8 cellular contexts compared by ENCODE assay signal in the genomic region with DNA sequence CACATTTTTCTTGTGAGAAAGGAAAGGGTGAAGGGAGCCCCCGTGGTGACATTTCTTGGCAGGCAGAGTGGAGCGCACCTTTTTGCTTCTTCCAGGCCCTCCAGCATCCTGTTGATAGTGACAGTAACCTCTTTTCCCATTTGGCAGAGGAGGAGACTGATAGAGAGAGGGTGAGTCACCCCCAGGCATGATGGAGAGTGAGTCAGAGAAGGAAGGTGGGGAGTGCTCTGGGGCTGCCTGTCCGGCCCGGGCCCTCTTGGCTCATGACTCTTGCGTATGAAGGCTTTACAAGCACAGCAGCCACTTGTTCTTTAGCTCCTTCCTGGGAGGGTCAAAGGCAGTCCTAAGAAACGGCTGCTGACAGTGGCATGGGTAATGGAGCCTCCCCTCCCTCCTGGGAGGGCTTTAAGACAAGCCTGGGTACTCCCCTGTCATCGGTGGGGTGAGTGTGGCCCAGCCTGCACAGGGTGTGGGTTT. TPM values are rescaled to one million over a fixed set of nuclear protein-coding genes. Genes with fewer than 3 reads are reported as not detected.
A peak's percentile ranks its signal among the peaks of the same experiment; 100 is the strongest.
DNase-seq lines count a peak whose midpoint lies in the region; ATAC-seq, FAIRE-seq and TF ChIP-seq lines count a peak whose summit lies in the region.

No MANE protein-coding gene starts in this region.

- DNase-seq in A673 (ENCODE audit: low spot score) (peak; percentile 53), HPDE6-E6E7 (ENCODE audit: extremely low spot score) (peak; percentile 97), astrocyte (ENCODE audit: low read depth) (peak; percentile 93), HepG2 (ENCODE audit: low spot score) (peak; percentile 21), mesothelial cell of epicardium (ENCODE audit: low spot score in 2 of 2, unreplicated experiment in 2 of 2) (no peak), medulla oblongata (ENCODE audit: extremely low spot score) (no peak), cortex of kidney (lab: John Stamatoyannopoulos, UW) (no peak)

- no peaks in the 10 kb centered on the region for H3K9me3 ChIP-seq in A673 (ENCODE audit: low read depth, low read length, poor library complexity, severe bottlenecking)
- H3K9me3 ChIP-seq in astrocyte (ENCODE audit: insufficient read depth, low read depth, low read length) = no peaks in the 10 kb centered on the region
- no peaks in the 10 kb centered on the region for H3K9me3 ChIP-seq in HepG2 (ENCODE audit: low read length)

- CTCF ChIA-PET in A673 (lab: Charles Lee) = no interaction called here
- CTCF ChIA-PET in HepG2 (lab: Yijun Ruan, JAX; ENCODE audit: low intra/inter-chr PET ratio, low total read pairs) = no interaction called here

- TF ChIP-seq CTCF in A673 (conservative IDR thresholded peaks at IDR 0.05; ENCODE audit: low read depth, low read length) (no peak), astrocyte (IDR thresholded peaks at IDR 0.05; ENCODE audit: insufficient read depth, low read depth, low read length) (no peak), HepG2 (CRISPR knock-in tag; IDR thresholded peaks at IDR 0.05) (no peak), mesothelial cell of epicardium (IDR thresholded peaks at IDR 0.05; ENCODE audit: unreplicated experiment) (no peak)

- H3K4me2 ChIP-seq in astrocyte (ENCODE audit: low read length) (peak overlapping the region; percentile 49), HepG2 (ENCODE audit: low read depth, low read length) (no peak overlapping the region)

- H3K9ac ChIP-seq in astrocyte (ENCODE audit: low read length) = peak overlapping the region; percentile 35
- H3K9ac ChIP-seq in HepG2 (ENCODE audit: insufficient read depth, low read depth, low read length) = no peak overlapping the region

- TF ChIP-seq POLR2A in HepG2 (IDR thresholded peaks at IDR 0.05; ENCODE audit: insufficient read depth in 1 of 2, low read depth in 2 of 2, low read length in 2 of 2) = no peak

- H3K27ac ChIP-seq in A673 (ENCODE audit: low read depth, low read length, poor library complexity, severe bottlenecking) = no peak overlapping the region
- H3K27ac ChIP-seq in astrocyte (ENCODE audit: low read depth, low read length) = peak overlapping the region; percentile 63
- H3K27ac ChIP-seq in HepG2 (ENCODE audit: extremely low read length, insufficient read depth, low read length) = no peak overlapping the region

- intact Hi-C loops in A673 (cut with micrococcal nuclease; ENCODE audit: unreplicated experiment) (no loop called here), HepG2 (cut with micrococcal nuclease; ENCODE audit: unreplicated experiment) (no loop called here)

- no peak overlapping the region for H3K4me3 ChIP-seq in A673 (ENCODE audit: low read depth, low read length, poor library complexity, severe bottlenecking)
- no peak overlapping the region for H3K4me3 ChIP-seq in astrocyte (ENCODE audit: insufficient read depth, low read depth, low read length)
- no peak overlapping the region for H3K4me3 ChIP-seq in HepG2 (replicated peaks in 1 of 3; ENCODE audit: insufficient read depth in 1 of 3, low read depth in 2 of 3, low read length in 3 of 3)

- H3K27ac Mint-ChIP-seq in astrocyte (ENCODE audit: unreplicated experiment) = peak overlapping the region; percentile 62
- H3K27ac Mint-ChIP-seq in mesothelial cell of epicardium = no peak overlapping the region

- H2AFZ ChIP-seq in astrocyte (ENCODE audit: low read depth, low read length) (peak overlapping the region; percentile 77), HepG2 (ENCODE audit: low read length) (no peak overlapping the region)

- in situ Hi-C loops in HepG2 (cut with HindIII; ENCODE audit: extremely low pct_ligation_motif_present, low pct_unique_long_range_greater_than_20kb) = no loop called here

- H3K27me3 Mint-ChIP-seq in astrocyte (ENCODE audit: low read depth, unreplicated experiment) (peaks cover 20% of the 10 kb centered on the region), mesothelial cell of epicardium (ENCODE audit: low read depth) (no peaks in the 10 kb centered on the region)

- H4K20me1 ChIP-seq in astrocyte (ENCODE audit: insufficient read depth, low read length) = no peaks in the 10 kb centered on the region
- H4K20me1 ChIP-seq in HepG2 (ENCODE audit: insufficient read depth, low read length) = no peaks in the 10 kb centered on the region

- POLR2A ChIA-PET in A673 (lab: Charles Lee; ENCODE audit: low non-redundant PET) = no interaction called here
- POLR2A ChIA-PET in HepG2 (lab: Yijun Ruan, JAX) = no interaction called here

- FAIRE-seq in astrocyte (lab: Jason Lieb, UNC) (peak; percentile 89), HepG2 (lab: Jason Lieb, UNC) (no peak)

- 20% methylated on average over 3 of the region's 7 CpGs for WGBS in HepG2 (ENCODE audit: low lambda C conversion rate)

- no peaks in the 10 kb centered on the region for H3K36me3 ChIP-seq in A673 (ENCODE audit: insufficient read depth, low read length, poor library complexity, severe bottlenecking)
- H3K36me3 ChIP-seq in astrocyte (ENCODE audit: insufficient read depth, low read length) = no peaks in the 10 kb centered on the region
- no peaks in the 10 kb centered on the region for H3K36me3 ChIP-seq in HepG2 (replicated peaks in 1 of 2; ENCODE audit: control insufficient read depth in 1 of 2, insufficient read depth in 2 of 2, low read length in 2 of 2)

- H3K9me3 Mint-ChIP-seq in astrocyte (ENCODE audit: unreplicated experiment) = no peaks in the 10 kb centered on the region
- no peaks in the 10 kb centered on the region for H3K9me3 Mint-ChIP-seq in mesothelial cell of epicardium

- H3K4me1 Mint-ChIP-seq in astrocyte (ENCODE audit: low read depth, unreplicated experiment) = peaks cover 17% of the 10 kb centered on the region
- H3K4me1 Mint-ChIP-seq in mesothelial cell of epicardium = peaks cover 11% of the 10 kb centered on the region

- TF ChIP-seq RAD21 in HepG2 (CRISPR knock-in tag; IDR thresholded peaks at IDR 0.05) = no peak

- H3K4me3 Mint-ChIP-seq in astrocyte (ENCODE audit: unreplicated experiment) (no peak overlapping the region), mesothelial cell of epicardium (no peak overlapping the region)

- H3K27me3 ChIP-seq in A673 (replicated peaks; ENCODE audit: insufficient read depth, low read depth, low read length, poor library complexity) (no peaks in the 10 kb centered on the region), astrocyte (ENCODE audit: insufficient read depth, low read length) (no peaks in the 10 kb centered on the region), HepG2 (ENCODE audit: control insufficient read depth in 1 of 2, insufficient read depth in 2 of 2, low read length in 2 of 2) (peaks cover 6 to 53% of the 10 kb centered on the region in 2 experiments; a peak in 4 of 5 replicates)

- ATAC-seq in HepG2 = peak; percentile 44
- ATAC-seq in GM21717 (IDR thresholded peaks at IDR 0.05; ENCODE audit: unreplicated experiment) = no peak

- TF ChIP-seq EP300 in HepG2 (IDR thresholded peaks at IDR 0.05; ENCODE audit: low read depth in 2 of 2, low read length in 2 of 2) (no peak), HepG2 (CRISPR knock-in tag; IDR thresholded peaks at IDR 0.05; ENCODE audit: borderline replicate concordance) (no peak)

- H3K36me3 Mint-ChIP-seq in astrocyte (ENCODE audit: low read depth, unreplicated experiment) (peaks cover 3% of the 10 kb centered on the region), mesothelial cell of epicardium (no peaks in the 10 kb centered on the region)

- H3K4me1 ChIP-seq in A673 (ENCODE audit: insufficient read depth, low read length, poor library complexity, severe bottlenecking) = peaks cover 10% of the 10 kb centered on the region
- peaks cover 24% of the 10 kb centered on the region for H3K4me1 ChIP-seq in astrocyte (ENCODE audit: insufficient read depth, low read length)
- H3K4me1 ChIP-seq in HepG2 (ENCODE audit: insufficient read depth, low read length) = peaks cover 8% of the 10 kb centered on the region

- BruUV-seq in A673 (replicated peaks; lab: Mats Ljungman, UMichigan) (no TSS peak), HepG2 (replicated peaks; lab: Mats Ljungman, UMichigan) (no TSS peak)

- H3K79me2 ChIP-seq in astrocyte (ENCODE audit: insufficient read depth, low read length) (no peaks in the 10 kb centered on the region), HepG2 (ENCODE audit: insufficient read depth, low read length) (no peaks in the 10 kb centered on the region)

RNA-seq across cellular contexts. Expression of gene ANKRD63, which starts 16.0 kb away (rescaled TPM):
- total RNA-seq in A673 (2021) (2.5 TPM in 2 replicates), astrocyte (not detected in 2 replicates), HepG2 (2016; rRNA removed; fragmentation: Illumina TruSeq; extraction: Trizol) (not detected in 2 replicates), mesothelial cell of epicardium (0.31 to 0.59 TPM (median 0.44 TPM) in 3 replicates)
- total RNA-seq in HepG2 (2016; cell fraction: cytosol; rRNA removed; fragmentation: Illumina TruSeq; extraction: Trizol; ENCODE audit: low read depth) = not detected in 2 replicates
- total RNA-seq in HepG2 (2016; cell fraction: insoluble cytoplasmic fraction; rRNA removed; fragmentation: Illumina TruSeq; extraction: Trizol) = not detected in 2 replicates
- not detected in 2 replicates for total RNA-seq in HepG2 (2016; cell fraction: membrane; rRNA removed; fragmentation: Illumina TruSeq; extraction: Trizol)
- total RNA-seq in HepG2 (2016; cell fraction: nucleus; rRNA removed; fragmentation: Illumina TruSeq; extraction: Trizol) = not detected in 2 replicates
- not detected in 2 replicates for polyA plus RNA-seq in HepG2 (2011; rRNA removed)
- polyA plus RNA-seq in HepG2 (2011; cell fraction: cytosol; rRNA removed) = not detected in 2 replicates
- not detected in 2 replicates for polyA plus RNA-seq in HepG2 (2011; cell fraction: nucleus; rRNA removed)
- polyA plus RNA-seq in HepG2 (2012) = not detected in 2 replicates
- not detected in 2 replicates for polyA plus RNA-seq in HepG2 (2016; cell fraction: cytosol; fragmentation: Illumina TruSeq; extraction: Trizol; ENCODE audit: low read depth)
- not detected in 2 replicates for polyA plus RNA-seq in HepG2 (2016; cell fraction: insoluble cytoplasmic fraction; fragmentation: Illumina TruSeq; extraction: Trizol; ENCODE audit: low read depth)
- not detected in 2 replicates for polyA plus RNA-seq in HepG2 (2016; cell fraction: membrane; fragmentation: Illumina TruSeq; extraction: Trizol; ENCODE audit: low read depth)
- polyA plus RNA-seq in HepG2 (2016; cell fraction: nucleus; fragmentation: Illumina TruSeq; extraction: Trizol; ENCODE audit: insufficient read depth, low read depth) = not detected in 2 replicates
- polyA minus RNA-seq in HepG2 (2011; rRNA and poly(A)+ RNA removed; ENCODE audit: low replicate concordance) = 0.42 TPM in 1 of 2 replicates, not detected in the other
- polyA minus RNA-seq in HepG2 (2011; cell fraction: cytosol; rRNA and poly(A)+ RNA removed) = not detected in 2 replicates
- not detected in 2 replicates for polyA minus RNA-seq in HepG2 (2011; cell fraction: nucleus; rRNA and poly(A)+ RNA removed)

RNA-seq across cellular contexts. Expression of gene PAK6, which starts 28.0 kb away (rescaled TPM):
- total RNA-seq in A673 (2021) (0.84 and 1.5 TPM in 2 replicates), astrocyte (0.38 and 1.1 TPM in 2 replicates), HepG2 (2016; rRNA removed; fragmentation: Illumina TruSeq; extraction: Trizol) (0.07 TPM in 1 of 2 replicates, not detected in the other), mesothelial cell of epicardium (10.1 to 11.1 TPM (median 10.2 TPM) in 3 replicates)
- total RNA-seq in HepG2 (2016; cell fraction: cytosol; rRNA removed; fragmentation: Illumina TruSeq; extraction: Trizol; ENCODE audit: low read depth) = not detected in 2 replicates
- 0.09 TPM in 1 of 2 replicates, not detected in the other for total RNA-seq in HepG2 (2016; cell fraction: insoluble cytoplasmic fraction; rRNA removed; fragmentation: Illumina TruSeq; extraction: Trizol)
- not detected in 2 replicates for total RNA-seq in HepG2 (2016; cell fraction: membrane; rRNA removed; fragmentation: Illumina TruSeq; extraction: Trizol)
- total RNA-seq in HepG2 (2016; cell fraction: nucleus; rRNA removed; fragmentation: Illumina TruSeq; extraction: Trizol) = not detected in 2 replicates
- 0.10 TPM in 1 of 2 replicates, not detected in the other for polyA plus RNA-seq in HepG2 (2011; rRNA removed)
- 0.13 TPM in 1 of 2 replicates, not detected in the other for polyA plus RNA-seq in HepG2 (2011; cell fraction: cytosol; rRNA removed)
- polyA plus RNA-seq in HepG2 (2011; cell fraction: nucleus; rRNA removed) = 0.11 TPM in 1 of 2 replicates, not detected in the other
- polyA plus RNA-seq in HepG2 (2012) = not detected in 2 replicates
- polyA plus RNA-seq in HepG2 (2016; cell fraction: cytosol; fragmentation: Illumina TruSeq; extraction: Trizol; ENCODE audit: low read depth) = not detected in 2 replicates
- not detected in 2 replicates for polyA plus RNA-seq in HepG2 (2016; cell fraction: insoluble cytoplasmic fraction; fragmentation: Illumina TruSeq; extraction: Trizol; ENCODE audit: low read depth)
- not detected in 2 replicates for polyA plus RNA-seq in HepG2 (2016; cell fraction: membrane; fragmentation: Illumina TruSeq; extraction: Trizol; ENCODE audit: low read depth)
- polyA plus RNA-seq in HepG2 (2016; cell fraction: nucleus; fragmentation: Illumina TruSeq; extraction: Trizol; ENCODE audit: insufficient read depth, low read depth) = 0.22 TPM in 1 of 2 replicates, not detected in the other
- 0.23 TPM in 1 of 2 replicates, not detected in the other for polyA minus RNA-seq in HepG2 (2011; rRNA and poly(A)+ RNA removed; ENCODE audit: low replicate concordance)
- polyA minus RNA-seq in HepG2 (2011; cell fraction: cytosol; rRNA and poly(A)+ RNA removed) = not detected in 2 replicates
- polyA minus RNA-seq in HepG2 (2011; cell fraction: nucleus; rRNA and poly(A)+ RNA removed) = 0.52 TPM in 1 of 2 replicates, not detected in the other

RNA-seq across cellular contexts. Expression of gene PLCB2, which starts 40.9 kb away (rescaled TPM):
- total RNA-seq in A673 (2021) = 5.6 and 6.6 TPM in 2 replicates
- 1.7 and 3.7 TPM in 2 replicates for total RNA-seq in astrocyte
- not detected in 2 replicates for total RNA-seq in HepG2 (2016; rRNA removed; fragmentation: Illumina TruSeq; extraction: Trizol)
- not detected in 2 replicates for total RNA-seq in HepG2 (2016; cell fraction: cytosol; rRNA removed; fragmentation: Illumina TruSeq; extraction: Trizol; ENCODE audit: low read depth)
- not detected in 2 replicates for total RNA-seq in HepG2 (2016; cell fraction: insoluble cytoplasmic fraction; rRNA removed; fragmentation: Illumina TruSeq; extraction: Trizol)
- total RNA-seq in HepG2 (2016; cell fraction: membrane; rRNA removed; fragmentation: Illumina TruSeq; extraction: Trizol) = not detected in 2 replicates
- total RNA-seq in HepG2 (2016; cell fraction: nucleus; rRNA removed; fragmentation: Illumina TruSeq; extraction: Trizol) = not detected in 2 replicates
- 0.11 TPM in 1 of 2 replicates, not detected in the other for polyA plus RNA-seq in HepG2 (2011; rRNA removed)
- 0.05 and 0.06 TPM in 2 replicates for polyA plus RNA-seq in HepG2 (2011; cell fraction: cytosol; rRNA removed)
- 0.39 and 0.71 TPM in 2 replicates for polyA plus RNA-seq in HepG2 (2011; cell fraction: nucleus; rRNA removed)
- not detected in 2 replicates for polyA plus RNA-seq in HepG2 (2012)
- polyA plus RNA-seq in HepG2 (2016; cell fraction: cytosol; fragmentation: Illumina TruSeq; extraction: Trizol; ENCODE audit: low read depth) = not detected in 2 replicates
- not detected in 2 replicates for polyA plus RNA-seq in HepG2 (2016; cell fraction: insoluble cytoplasmic fraction; fragmentation: Illumina TruSeq; extraction: Trizol; ENCODE audit: low read depth)
- not detected in 2 replicates for polyA plus RNA-seq in HepG2 (2016; cell fraction: membrane; fragmentation: Illumina TruSeq; extraction: Trizol; ENCODE audit: low read depth)
- polyA plus RNA-seq in HepG2 (2016; cell fraction: nucleus; fragmentation: Illumina TruSeq; extraction: Trizol; ENCODE audit: insufficient read depth, low read depth) = not detected in 2 replicates
- 29.2 TPM in 1 of 2 replicates, not detected in the other for polyA minus RNA-seq in HepG2 (2011; rRNA and poly(A)+ RNA removed; ENCODE audit: low replicate concordance)
- not detected in 2 replicates for polyA minus RNA-seq in HepG2 (2011; cell fraction: cytosol; rRNA and poly(A)+ RNA removed)
- not detected in 2 replicates for polyA minus RNA-seq in HepG2 (2011; cell fraction: nucleus; rRNA and poly(A)+ RNA removed)
- total RNA-seq in mesothelial cell of epicardium = 9.8 to 11.5 TPM (median 10.7 TPM) in 3 replicates

RNA-seq across cellular contexts. Expression of gene INAFM2, which starts 56.6 kb away (rescaled TPM):
- 14.5 and 15.6 TPM in 2 replicates for total RNA-seq in A673 (2021)
- total RNA-seq in astrocyte = 39.2 and 41.2 TPM in 2 replicates
- total RNA-seq in HepG2 (2016; rRNA removed; fragmentation: Illumina TruSeq; extraction: Trizol) = 6.5 and 8.1 TPM in 2 replicates
- 2.3 and 2.5 TPM in 2 replicates for total RNA-seq in HepG2 (2016; cell fraction: cytosol; rRNA removed; fragmentation: Illumina TruSeq; extraction: Trizol; ENCODE audit: low read depth)
- total RNA-seq in HepG2 (2016; cell fraction: insoluble cytoplasmic fraction; rRNA removed; fragmentation: Illumina TruSeq; extraction: Trizol) = 6.7 and 7.0 TPM in 2 replicates
- total RNA-seq in HepG2 (2016; cell fraction: membrane; rRNA removed; fragmentation: Illumina TruSeq; extraction: Trizol) = 8.8 and 9.5 TPM in 2 replicates
- total RNA-seq in HepG2 (2016; cell fraction: nucleus; rRNA removed; fragmentation: Illumina TruSeq; extraction: Trizol) = 5.3 and 7.0 TPM in 2 replicates
- 5.4 and 5.5 TPM in 2 replicates for polyA plus RNA-seq in HepG2 (2011; rRNA removed)
- polyA plus RNA-seq in HepG2 (2011; cell fraction: cytosol; rRNA removed) = 2.7 and 3.4 TPM in 2 replicates
- 2.2 and 2.7 TPM in 2 replicates for polyA plus RNA-seq in HepG2 (2011; cell fraction: nucleus; rRNA removed)
- 4.1 and 4.6 TPM in 2 replicates for polyA plus RNA-seq in HepG2 (2012)
- 1.7 and 3.1 TPM in 2 replicates for polyA plus RNA-seq in HepG2 (2016; cell fraction: cytosol; fragmentation: Illumina TruSeq; extraction: Trizol; ENCODE audit: low read depth)
- 6.6 and 7.4 TPM in 2 replicates for polyA plus RNA-seq in HepG2 (2016; cell fraction: insoluble cytoplasmic fraction; fragmentation: Illumina TruSeq; extraction: Trizol; ENCODE audit: low read depth)
- 5.0 and 6.1 TPM in 2 replicates for polyA plus RNA-seq in HepG2 (2016; cell fraction: membrane; fragmentation: Illumina TruSeq; extraction: Trizol; ENCODE audit: low read depth)
- polyA plus RNA-seq in HepG2 (2016; cell fraction: nucleus; fragmentation: Illumina TruSeq; extraction: Trizol; ENCODE audit: insufficient read depth, low read depth) = 5.7 and 8.4 TPM in 2 replicates
- 3.4 and 5.5 TPM in 2 replicates for polyA minus RNA-seq in HepG2 (2011; rRNA and poly(A)+ RNA removed; ENCODE audit: low replicate concordance)
- 4.6 and 5.2 TPM in 2 replicates for polyA minus RNA-seq in HepG2 (2011; cell fraction: cytosol; rRNA and poly(A)+ RNA removed)
- polyA minus RNA-seq in HepG2 (2011; cell fraction: nucleus; rRNA and poly(A)+ RNA removed) = 2.2 and 4.2 TPM in 2 replicates
- total RNA-seq in mesothelial cell of epicardium = 19.2 to 23.1 TPM (median 21.9 TPM) in 3 replicates

Comparison
In these comparisons a context has a peak if more than half of its experiments do, and no peak if none do; other contexts are left out.
1. DNase-seq: peak in A673 (single experiment), HPDE6-E6E7 (single experiment), astrocyte (single experiment) and HepG2 (single experiment); none in mesothelial cell of epicardium (0 of 2), medulla oblongata (single experiment) and cortex of kidney (single experiment).